ENCODE assay signal across 10 cellular contexts in the genomic region with DNA sequence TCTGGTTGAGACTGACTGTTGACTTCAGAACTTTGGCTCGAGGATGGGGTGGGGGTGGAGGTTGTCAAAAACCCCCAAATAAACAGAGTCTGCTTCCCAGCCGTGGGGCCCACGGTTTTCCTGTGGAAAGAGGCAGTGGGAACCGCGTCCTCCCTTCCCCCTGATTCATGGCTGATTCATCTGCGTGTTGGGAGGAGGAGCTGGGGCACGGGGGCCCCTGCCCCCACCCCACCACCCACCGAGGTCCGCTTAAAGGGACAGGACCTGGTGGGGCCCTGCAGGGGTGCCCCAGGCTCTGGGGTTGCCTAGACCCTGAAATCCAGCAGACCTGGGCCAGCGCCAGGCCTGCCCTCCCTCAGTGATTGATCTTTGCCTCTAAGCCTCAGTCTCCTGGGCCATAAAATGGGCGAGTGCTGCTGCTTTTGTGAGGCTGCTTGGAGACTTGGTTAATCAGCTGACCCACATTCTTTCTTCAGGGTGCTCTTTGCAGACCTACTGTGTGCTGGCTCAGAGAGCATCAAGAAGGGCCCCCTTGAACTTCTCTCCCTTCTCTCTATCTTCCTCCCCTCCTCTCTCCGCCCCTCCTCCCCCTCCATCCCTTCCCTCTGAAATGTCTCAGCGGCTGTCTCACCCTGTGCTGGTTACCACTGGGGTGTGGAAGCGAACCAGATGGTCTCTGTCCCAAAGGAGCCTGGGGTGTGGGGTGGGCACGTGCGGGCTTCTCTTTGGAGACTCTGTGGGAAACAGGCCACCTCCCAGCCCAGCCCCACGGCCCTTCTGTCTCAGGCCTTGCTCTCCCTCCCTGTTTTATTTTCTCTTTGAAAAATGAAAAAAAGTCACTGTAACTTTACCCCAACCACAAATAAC. TPM values are rescaled to one million over a fixed set of nuclear protein-coding genes. Genes with fewer than 3 reads are reported as not detected.
A peak's percentile ranks its signal among the peaks of the same experiment; 100 is the strongest.
DNase-seq lines count a peak whose midpoint lies in the region; ATAC-seq, FAIRE-seq and TF ChIP-seq lines count a peak whose summit lies in the region.
"Had no signal": no experiment of that assay in that cellular context is flagged by ENCODE, and none has a peak within 500 bp of the region (broad histone marks: within the 10 kb centered on the region; RNA-seq: fewer than 3 reads in every experiment).

No MANE protein-coding gene starts in this region.

- TF ChIP-seq EP300 in HepG2 (IDR thresholded peaks at IDR 0.05; ENCODE audit: low read depth in 2 of 2, low read length in 2 of 2) = no peak
- TF ChIP-seq EP300 in HepG2 (CRISPR knock-in tag; IDR thresholded peaks at IDR 0.05; ENCODE audit: borderline replicate concordance) = no peak

- H3K4me3 Mint-ChIP-seq in chondrocyte (ENCODE audit: unreplicated experiment) = no peak overlapping the region
- no peak overlapping the region for H3K4me3 Mint-ChIP-seq in activated T-helper 2 cell treated with anti-CD3 and anti-CD28 coated beads, Interferon-gamma antibody, Interleukin-2, Interleukin-4, amounts not matched to agents 10 μg/mL and 5 μg/mL and 100 μg/mL, durations not matched to agents 14 hours and 24 hours and 36 hours (ENCODE audit: low read depth)
- no peak overlapping the region for H3K4me3 Mint-ChIP-seq in type B pancreatic cell

- H3K9me3 ChIP-seq in A673 (ENCODE audit: low read depth, low read length, poor library complexity, severe bottlenecking) (no peaks in the 10 kb centered on the region), HepG2 (ENCODE audit: low read length) (no peaks in the 10 kb centered on the region)

- no peaks in the 10 kb centered on the region for H3K36me3 ChIP-seq in A673 (ENCODE audit: insufficient read depth, low read length, poor library complexity, severe bottlenecking)
- no peaks in the 10 kb centered on the region for H3K36me3 ChIP-seq in HepG2 (replicated peaks in 1 of 2; ENCODE audit: control insufficient read depth in 1 of 2, insufficient read depth in 2 of 2, low read length in 2 of 2)

- CTCF ChIA-PET in A673 (lab: Charles Lee) = no interaction called here
- CTCF ChIA-PET in HepG2 (lab: Yijun Ruan, JAX; ENCODE audit: low intra/inter-chr PET ratio, low total read pairs) = no interaction called here

- no peak for TF ChIP-seq RAD21 in HepG2 (CRISPR knock-in tag; IDR thresholded peaks at IDR 0.05)

- H3K4me3 ChIP-seq in A673 (ENCODE audit: low read depth, low read length, poor library complexity, severe bottlenecking) = no peak overlapping the region
- H3K4me3 ChIP-seq in HepG2 (replicated peaks in 1 of 3; ENCODE audit: insufficient read depth in 1 of 3, low read depth in 2 of 3, low read length in 3 of 3) = no peak overlapping the region
- H3K4me3 ChIP-seq: SK-N-MC had no signal

- no peaks in the 10 kb centered on the region for H4K20me1 ChIP-seq in HepG2 (ENCODE audit: insufficient read depth, low read length)

- H3K4me2 ChIP-seq in HepG2 (ENCODE audit: low read depth, low read length) = no peak overlapping the region

- H3K27me3 Mint-ChIP-seq in chondrocyte (ENCODE audit: low read depth) (no peaks in the 10 kb centered on the region), type B pancreatic cell (peaks cover 7% of the 10 kb centered on the region)
- H3K27me3 Mint-ChIP-seq in activated T-helper 2 cell treated with anti-CD3 and anti-CD28 coated beads, Interferon-gamma antibody, Interleukin-2, Interleukin-4, amounts not matched to agents 10 μg/mL and 5 μg/mL and 100 μg/mL, durations not matched to agents 14 hours and 24 hours and 36 hours (ENCODE audit: low read depth) = no peaks in the 10 kb centered on the region

- H3K4me1 ChIP-seq in A673 (ENCODE audit: insufficient read depth, low read length, poor library complexity, severe bottlenecking) (peaks cover 41% of the 10 kb centered on the region), HepG2 (ENCODE audit: insufficient read depth, low read length) (no peaks in the 10 kb centered on the region)

- no peaks in the 10 kb centered on the region for H3K36me3 Mint-ChIP-seq in chondrocyte (ENCODE audit: low read depth)
- H3K36me3 Mint-ChIP-seq in activated T-helper 2 cell treated with anti-CD3 and anti-CD28 coated beads, Interferon-gamma antibody, Interleukin-2, Interleukin-4, amounts not matched to agents 10 μg/mL and 5 μg/mL and 100 μg/mL, durations not matched to agents 14 hours and 24 hours and 36 hours (ENCODE audit: low read depth) = no peaks in the 10 kb centered on the region
- no peaks in the 10 kb centered on the region for H3K36me3 Mint-ChIP-seq in type B pancreatic cell

- POLR2A ChIA-PET in A673 (lab: Charles Lee; ENCODE audit: low non-redundant PET) (no interaction called here), HepG2 (lab: Yijun Ruan, JAX) (no interaction called here)

- WGBS in HepG2 (ENCODE audit: low lambda C conversion rate) = 31% methylated on average over 9 of the region's 17 CpGs

- no peak for ATAC-seq in HepG2

- TF ChIP-seq POLR2A in HepG2 (IDR thresholded peaks at IDR 0.05; ENCODE audit: insufficient read depth in 1 of 2, low read depth in 2 of 2, low read length in 2 of 2) = no peak

- H3K27me3 ChIP-seq in A673 (replicated peaks; ENCODE audit: insufficient read depth, low read depth, low read length, poor library complexity) (no peaks in the 10 kb centered on the region), HepG2 (ENCODE audit: control insufficient read depth in 1 of 2, insufficient read depth in 2 of 2, low read length in 2 of 2) (peaks cover 15 to 77% of the 10 kb centered on the region in 2 experiments)

- H3K9me3 Mint-ChIP-seq in chondrocyte (ENCODE audit: low read depth) (no peaks in the 10 kb centered on the region), type B pancreatic cell (no peaks in the 10 kb centered on the region)
- no peaks in the 10 kb centered on the region for H3K9me3 Mint-ChIP-seq in activated T-helper 2 cell treated with anti-CD3 and anti-CD28 coated beads, Interferon-gamma antibody, Interleukin-2, Interleukin-4, amounts not matched to agents 10 μg/mL and 5 μg/mL and 100 μg/mL, durations not matched to agents 14 hours and 24 hours and 36 hours

- peak overlapping the region; percentile 24 for H3K27ac ChIP-seq in A673 (ENCODE audit: low read depth, low read length, poor library complexity, severe bottlenecking)
- no peak overlapping the region for H3K27ac ChIP-seq in HepG2 (ENCODE audit: extremely low read length, insufficient read depth, low read length)
- H3K27ac ChIP-seq: SK-N-MC had no signal

- no TSS peak for BruUV-seq in A673 (replicated peaks; lab: Mats Ljungman, UMichigan)
- no TSS peak for BruUV-seq in HepG2 (replicated peaks; lab: Mats Ljungman, UMichigan)

- TF ChIP-seq CTCF in A673 (conservative IDR thresholded peaks at IDR 0.05; ENCODE audit: low read depth, low read length) (no peak), chondrocyte (IDR thresholded peaks at IDR 0.05) (no peak), HepG2 (CRISPR knock-in tag; IDR thresholded peaks at IDR 0.05) (no peak), type B pancreatic cell (conservative IDR thresholded peaks at IDR 0.05) (no peak)

- H3K4me1 Mint-ChIP-seq in chondrocyte (ENCODE audit: low read depth) (peaks cover 36% of the 10 kb centered on the region), type B pancreatic cell (ENCODE audit: unreplicated experiment) (peaks cover 33% of the 10 kb centered on the region)
- H3K4me1 Mint-ChIP-seq in activated T-helper 2 cell treated with anti-CD3 and anti-CD28 coated beads, Interferon-gamma antibody, Interleukin-2, Interleukin-4, amounts not matched to agents 10 μg/mL and 5 μg/mL and 100 μg/mL, durations not matched to agents 14 hours and 24 hours and 36 hours (ENCODE audit: low read depth) = no peaks in the 10 kb centered on the region

- intact Hi-C loops in A673 (cut with micrococcal nuclease; ENCODE audit: unreplicated experiment) = loop anchor here (10.0 kb wide), 1 partner anchor 126 kb away; no protein-coding TSS in a partner anchor
- intact Hi-C loops in HepG2 (cut with micrococcal nuclease; ENCODE audit: unreplicated experiment) = no loop called here
- intact Hi-C loops in activated T-helper 2 cell treated with anti-CD3 and anti-CD28 coated beads, Interferon-gamma antibody, Interleukin-2, Interleukin-4, amounts not matched to agents 10 μg/mL and 5 μg/mL and 100 μg/mL, durations not matched to agents 14 hours and 24 hours and 36 hours (cut with micrococcal nuclease) = no loop called here

- DNase-seq in A673 (ENCODE audit: low spot score) (no peak), M059J (ENCODE audit: low read depth) (peak; percentile 76), chondrocyte (ENCODE audit: low spot score) (peak; percentile 67), HepG2 (ENCODE audit: low spot score) (no peak), type B pancreatic cell (ENCODE audit: extremely low spot score, unreplicated experiment) (no peak)
- no peak for DNase-seq in stimulated activated CD4-positive, alpha-beta T cell treated with anti-CD3 and anti-CD28 coated beads, Interleukin-2, amount 100 ng/mL, for 24 hours
- DNase-seq in activated T-helper 2 cell treated with anti-CD3 and anti-CD28 coated beads, Interferon-gamma antibody, Interleukin-2, Interleukin-4, amounts not matched to agents 10 μg/mL and 5 μg/mL and 100 μg/mL, durations not matched to agents 14 hours and 24 hours and 36 hours (ENCODE audit: low spot score) = no peak
- no peak for DNase-seq in activated CD4-positive, CD25-positive, alpha-beta regulatory T cell (lab: John Stamatoyannopoulos, UW)
- DNase-seq: effector CD8-positive, alpha-beta T cell had no signal

- in situ Hi-C loops in HepG2 (cut with HindIII; ENCODE audit: extremely low pct_ligation_motif_present, low pct_unique_long_range_greater_than_20kb) = no loop called here

- FAIRE-seq in HepG2 (lab: Jason Lieb, UNC) = no peak

- no peaks in the 10 kb centered on the region for H3K79me2 ChIP-seq in HepG2 (ENCODE audit: insufficient read depth, low read length)

- H3K27ac Mint-ChIP-seq in chondrocyte (ENCODE audit: unreplicated experiment) (peak overlapping the region; percentile 86), type B pancreatic cell (no peak overlapping the region)
- H3K27ac Mint-ChIP-seq in activated T-helper 2 cell treated with anti-CD3 and anti-CD28 coated beads, Interferon-gamma antibody, Interleukin-2, Interleukin-4, amounts not matched to agents 10 μg/mL and 5 μg/mL and 100 μg/mL, durations not matched to agents 14 hours and 24 hours and 36 hours = no peak overlapping the region

- no peak overlapping the region for H2AFZ ChIP-seq in HepG2 (ENCODE audit: low read length)

- no peak overlapping the region for H3K9ac ChIP-seq in HepG2 (ENCODE audit: insufficient read depth, low read depth, low read length)

RNA-seq across cellular contexts. Expression of a gene that starts 9.1 kb away (rescaled TPM):
- total RNA-seq in A673 (2021) (0.64 and 1.4 TPM in 2 replicates), chondrocyte (0.68 to 4.8 TPM (median 3.5 TPM) in 3 replicates), HepG2 (2016; rRNA removed; fragmentation: Illumina TruSeq; extraction: Trizol) (not detected in 2 replicates), type B pancreatic cell (ENCODE audit: low replicate concordance) (0.52 and 4.4 TPM in 2 replicates)
- total RNA-seq in M059J (2014; rRNA removed; shearing (Covaris generic)) = 0.81 and 3.2 TPM in 2 replicates
- not detected in 2 replicates for total RNA-seq in HepG2 (2016; cell fraction: cytosol; rRNA removed; fragmentation: Illumina TruSeq; extraction: Trizol; ENCODE audit: low read depth)
- 0.04 TPM in 1 of 2 replicates, not detected in the other for total RNA-seq in HepG2 (2016; cell fraction: insoluble cytoplasmic fraction; rRNA removed; fragmentation: Illumina TruSeq; extraction: Trizol)
- not detected in 2 replicates for total RNA-seq in HepG2 (2016; cell fraction: membrane; rRNA removed; fragmentation: Illumina TruSeq; extraction: Trizol)
- total RNA-seq in HepG2 (2016; cell fraction: nucleus; rRNA removed; fragmentation: Illumina TruSeq; extraction: Trizol) = not detected in 2 replicates
- 0.16 and 0.17 TPM in 2 replicates for polyA plus RNA-seq in HepG2 (2011; rRNA removed)
- polyA plus RNA-seq in HepG2 (2011; cell fraction: cytosol; rRNA removed) = 0.12 and 0.31 TPM in 2 replicates
- 0.12 and 0.19 TPM in 2 replicates for polyA plus RNA-seq in HepG2 (2011; cell fraction: nucleus; rRNA removed)
- polyA plus RNA-seq in HepG2 (2012) = not detected in 2 replicates
- polyA plus RNA-seq in HepG2 (2016; cell fraction: cytosol; fragmentation: Illumina TruSeq; extraction: Trizol; ENCODE audit: low read depth) = 0.07 TPM in 1 of 2 replicates, not detected in the other
- polyA plus RNA-seq in HepG2 (2016; cell fraction: insoluble cytoplasmic fraction; fragmentation: Illumina TruSeq; extraction: Trizol; ENCODE audit: low read depth) = not detected in 2 replicates
- polyA plus RNA-seq in HepG2 (2016; cell fraction: membrane; fragmentation: Illumina TruSeq; extraction: Trizol; ENCODE audit: low read depth) = not detected in 2 replicates
- not detected in 2 replicates for polyA plus RNA-seq in HepG2 (2016; cell fraction: nucleus; fragmentation: Illumina TruSeq; extraction: Trizol; ENCODE audit: insufficient read depth, low read depth)
- 0.18 and 0.47 TPM in 2 replicates for polyA minus RNA-seq in HepG2 (2011; rRNA and poly(A)+ RNA removed; ENCODE audit: low replicate concordance)
- polyA minus RNA-seq in HepG2 (2011; cell fraction: cytosol; rRNA and poly(A)+ RNA removed) = not detected in 2 replicates
- polyA minus RNA-seq in HepG2 (2011; cell fraction: nucleus; rRNA and poly(A)+ RNA removed) = not detected in 2 replicates
- total RNA-seq in activated T-helper 2 cell treated with anti-CD3 and anti-CD28 coated beads, Interferon-gamma antibody, Interleukin-2, Interleukin-4, amounts not matched to agents 10 μg/mL and 5 μg/mL and 100 μg/mL, durations not matched to agents 14 hours and 24 hours and 36 hours = 0.23 TPM in 1 of 2 replicates, not detected in the other

Comparison
In these comparisons a context has a peak if more than half of its experiments do, and no peak if none do; other contexts are left out.
1. DNase-seq: peak in M059J (single experiment) and chondrocyte (single experiment); none in A673 (single experiment), HepG2 (single experiment), stimulated activated CD4-positive, alpha-beta T cell treated with anti-CD3 and anti-CD28 coated beads, Interleukin-2, amount 100 ng/mL, for 24 hours (0 of 2), activated T-helper 2 cell treated with anti-CD3 and anti-CD28 coated beads, Interferon-gamma antibody, Interleukin-2, Interleukin-4, amounts not matched to agents 10 μg/mL and 5 μg/mL and 100 μg/mL, durations not matched to agents 14 hours and 24 hours and 36 hours (single experiment), activated CD4-positive, CD25-positive, alpha-beta regulatory T cell (0 of 4) and type B pancreatic cell (single experiment).